ENCODE assay signal across 8 cellular contexts in the genomic region with DNA sequence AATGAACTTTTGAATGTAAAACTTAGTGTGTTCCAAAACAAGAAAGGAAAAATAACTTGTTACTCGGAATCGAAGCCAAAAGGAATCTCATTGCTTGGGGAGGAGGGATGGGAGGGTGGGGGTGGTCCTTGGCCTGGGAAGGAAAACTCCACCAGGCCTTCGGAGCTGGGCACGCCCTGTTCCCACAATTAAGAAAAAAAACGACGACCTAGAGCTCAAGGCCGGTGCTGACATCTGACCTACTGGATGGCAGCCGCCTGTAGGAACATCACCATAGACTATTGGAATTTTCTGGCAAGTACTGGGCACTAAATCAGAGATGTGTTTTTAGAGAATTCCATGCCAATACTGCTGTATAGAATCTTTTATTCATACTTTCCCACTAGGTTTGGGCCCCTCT. TPM values are rescaled to one million over a fixed set of nuclear protein-coding genes. Genes with fewer than 3 reads are reported as not detected.
DNase-seq lines count a peak whose midpoint lies in the region; ATAC-seq and TF ChIP-seq lines count a peak whose summit lies in the region.

No MANE protein-coding gene starts in this region.

- H3K4me3 ChIP-seq in SK-N-SH (ENCODE audit: low read depth in 2 of 2, low read length in 1 of 2): peak overlapping the region; percentile 71 to 80
- H3K4me3 ChIP-seq in WERI-Rb-1 (ENCODE audit: low read depth, low read length): peak overlapping the region; percentile 93
- peak overlapping the region; percentile 53 to 90 for H3K4me3 ChIP-seq in gastroesophageal sphincter
- peak overlapping the region; percentile 68 for H3K4me3 ChIP-seq in rectal smooth muscle tissue (ENCODE audit: low read length)

- H3K9me2 ChIP-seq in SK-N-SH: no peaks in the 10 kb centered on the region

- TF ChIP-seq EP300 in SK-N-SH (IDR thresholded peaks at IDR 0.05; ENCODE audit: borderline replicate concordance in 1 of 2, low read depth in 1 of 2, low read length in 1 of 2): no peak
- no peak for TF ChIP-seq EP300 in gastroesophageal sphincter (IDR thresholded peaks at IDR 0.05)

- POLR2A ChIA-PET in SK-N-SH (lab: Yijun Ruan, JAX): no interaction called here

- no peak; the same call in 2 of the 3 replicates for ATAC-seq in SK-N-SH treated with all-trans-retinoic acid at 6 μM for 48 hours
- peak; percentile 70 for ATAC-seq in gastroesophageal sphincter
- no peak for ATAC-seq in HG02970 (IDR thresholded peaks at IDR 0.05; ENCODE audit: low FRiP score, unreplicated experiment)
- ATAC-seq in GM19328 (IDR thresholded peaks at IDR 0.05; ENCODE audit: unreplicated experiment): no peak

- peaks cover 19% of the 10 kb centered on the region for H4K20me1 ChIP-seq in SK-N-SH (ENCODE audit: insufficient read depth)

- H3K27ac ChIP-seq in SK-N-SH (ENCODE audit: low read depth in 2 of 2, low read length in 1 of 2): peak overlapping the region; percentile 59 to 67; a peak in 3 of 4 replicates
- H3K27ac ChIP-seq in WERI-Rb-1: peak overlapping the region; percentile 93
- peak overlapping the region; percentile 67 to 98 (median 96) for H3K27ac ChIP-seq in gastroesophageal sphincter
- peak overlapping the region; percentile 72 for H3K27ac ChIP-seq in rectal smooth muscle tissue (ENCODE audit: low read depth, low read length)

- H3K4me1 ChIP-seq in SK-N-SH (ENCODE audit: control insufficient read depth in 1 of 2, insufficient read depth in 2 of 2, low read depth in 1 of 2, low read length in 1 of 2) (peaks cover 4 to 35% of the 10 kb centered on the region in 2 experiments; a peak in 2 of 4 replicates), gastroesophageal sphincter (peaks cover 6 to 76% (median 45%) of the 10 kb centered on the region in 3 donors), rectal smooth muscle tissue (ENCODE audit: control insufficient read depth, insufficient read depth, low read length) (peaks cover 9% of the 10 kb centered on the region)

- H3K79me2 ChIP-seq in SK-N-SH (ENCODE audit: insufficient read depth): peaks cover 55% of the 10 kb centered on the region

- peak overlapping the region; percentile 70 for H2AFZ ChIP-seq in SK-N-SH (ENCODE audit: low read depth)

- DNase-seq in SK-N-SH (peak; percentile 47), WERI-Rb-1 (no peak), NCI-H774 (lab: John Stamatoyannopoulos, UW) (no peak)

- H3K4me2 ChIP-seq in SK-N-SH: peak overlapping the region; percentile 91

- H3K9ac ChIP-seq in SK-N-SH (peak overlapping the region; percentile 74), rectal smooth muscle tissue (ENCODE audit: low read length) (peak overlapping the region; percentile 66)

- H3K27me3 ChIP-seq in SK-N-SH (ENCODE audit: insufficient read depth) (no peaks in the 10 kb centered on the region), WERI-Rb-1 (ENCODE audit: insufficient read depth, low read depth, severe bottlenecking) (no peaks in the 10 kb centered on the region), gastroesophageal sphincter (no peaks in the 10 kb centered on the region), rectal smooth muscle tissue (ENCODE audit: control insufficient read depth, insufficient read depth, low read length) (no peaks in the 10 kb centered on the region)

- H3K36me3 ChIP-seq in SK-N-SH (replicated peaks in 1 of 2; ENCODE audit: control insufficient read depth in 1 of 2, insufficient read depth in 2 of 2, low read length in 1 of 2) (peaks cover 2 to 4% of the 10 kb centered on the region in 2 experiments), WERI-Rb-1 (peaks cover 16% of the 10 kb centered on the region), gastroesophageal sphincter (peaks cover 0 to 11% of the 10 kb centered on the region in 2 donors), rectal smooth muscle tissue (ENCODE audit: control insufficient read depth, insufficient read depth, low read length) (no peaks in the 10 kb centered on the region)

- H3F3A ChIP-seq in SK-N-SH (replicated peaks; ENCODE audit: insufficient read depth): peaks cover 28% of the 10 kb centered on the region

- TF ChIP-seq CTCF in SK-N-SH (IDR thresholded peaks at IDR 0.05) (no peak), WERI-Rb-1 (IDR thresholded peaks at IDR 0.05; ENCODE audit: low read depth, low read length) (no peak), gastroesophageal sphincter (IDR thresholded peaks at IDR 0.05) (no peak)

- CTCF ChIA-PET in SK-N-SH (lab: Yijun Ruan, JAX): interaction anchor here (1.2 to 5.6 kb wide), 3 partner anchors 11 to 129 kb away, joined by 3 to 54 read pairs (median 9); no protein-coding TSS in a partner anchor

- WGBS in SK-N-SH (ENCODE audit: low lambda C conversion rate): 11% methylated on average over 8 of the region's 8 CpGs
- 0 to 4% methylated on average over 4 to 8 of the region's 8 CpGs for WGBS in gastroesophageal sphincter (ENCODE audit: low coverage in 1 of 2), 2 donors

- H3K9me3 ChIP-seq in SK-N-SH (no peaks in the 10 kb centered on the region), WERI-Rb-1 (ENCODE audit: severe bottlenecking) (no peaks in the 10 kb centered on the region), gastroesophageal sphincter (no peaks in the 10 kb centered on the region)

- no peak for TF ChIP-seq POLR2A in gastroesophageal sphincter (IDR thresholded peaks at IDR 0.05)

- no peak for TF ChIP-seq RAD21 in SK-N-SH (IDR thresholded peaks at IDR 0.05; ENCODE audit: low read length)

TF ChIP-seq in SK-N-SH, 30 proteins besides CTCF, POLR2A, EP300 and RAD21 (continues in another document):
- TF ChIP-seq EZH2phosphoT487 (IDR thresholded peaks at IDR 0.05; ENCODE audit: borderline replicate concordance, low read depth) (no peak), NRF1 (IDR thresholded peaks at IDR 0.05; ENCODE audit: low read depth, low read length) (no peak), FOXM1 (IDR thresholded peaks at IDR 0.05; ENCODE audit: low read depth) (no peak), FOSL2 (IDR thresholded peaks at IDR 0.05; ENCODE audit: borderline replicate concordance, low read depth) (no peak), RXRA (IDR thresholded peaks at IDR 0.05; ENCODE audit: borderline replicate concordance, low read depth) (no peak), GABPA (IDR thresholded peaks at IDR 0.05; ENCODE audit: low read depth) (no peak), TEAD4 (IDR thresholded peaks at IDR 0.05; ENCODE audit: borderline replicate concordance, insufficient read depth) (no peak), POLR2AphosphoS5 (IDR thresholded peaks at IDR 0.05; ENCODE audit: low read depth, low read length) (no peak), MXI1 (IDR thresholded peaks at IDR 0.05; ENCODE audit: low read depth, low read length) (no peak), TCF12 (IDR thresholded peaks at IDR 0.05) (no peak)
- TF ChIP-seq, protein P1, sequence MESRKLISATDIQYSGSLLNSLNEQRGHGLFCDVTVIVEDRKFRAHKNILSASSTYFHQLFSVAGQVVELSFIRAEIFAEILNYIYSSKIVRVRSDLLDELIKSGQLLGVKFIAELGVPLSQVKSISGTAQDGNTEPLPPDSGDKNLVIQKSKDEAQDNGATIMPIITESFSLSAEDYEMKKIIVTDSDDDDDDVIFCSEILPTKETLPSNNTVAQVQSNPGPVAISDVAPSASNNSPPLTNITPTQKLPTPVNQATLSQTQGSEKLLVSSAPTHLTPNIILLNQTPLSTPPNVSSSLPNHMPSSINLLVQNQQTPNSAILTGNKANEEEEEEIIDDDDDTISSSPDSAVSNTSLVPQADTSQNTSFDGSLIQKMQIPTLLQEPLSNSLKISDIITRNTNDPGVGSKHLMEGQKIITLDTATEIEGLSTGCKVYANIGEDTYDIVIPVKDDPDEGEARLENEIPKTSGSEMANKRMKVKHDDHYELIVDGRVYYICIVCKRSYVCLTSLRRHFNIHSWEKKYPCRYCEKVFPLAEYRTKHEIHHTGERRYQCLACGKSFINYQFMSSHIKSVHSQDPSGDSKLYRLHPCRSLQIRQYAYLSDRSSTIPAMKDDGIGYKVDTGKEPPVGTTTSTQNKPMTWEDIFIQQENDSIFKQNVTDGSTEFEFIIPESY (IDR thresholded peaks at IDR 0.05; ENCODE audit: borderline replicate concordance, low read depth): no peak

TF ChIP-seq in SK-N-SH treated with all-trans-retinoic acid at 6 μM for 48 hours, 23 proteins besides CTCF, POLR2A, EP300 and RAD21:
- no peak for TF ChIP-seq ZFP30 (CRISPR knock-in tag; IDR thresholded peaks at IDR 0.05)

RNA-seq across cellular contexts. Expression of a gene that starts 0.8 kb away (rescaled TPM):
- 66.2 and 70.4 TPM in 2 replicates for polyA plus RNA-seq in SK-N-SH (2012; rRNA removed)
- 31.7 and 41.3 TPM in 2 replicates for polyA plus RNA-seq in SK-N-SH (2012; cell fraction: cytosol; rRNA removed)
- polyA plus RNA-seq in SK-N-SH (2012; cell fraction: nucleus; rRNA removed): 171 and 178 TPM in 2 replicates
- 10 to 100 TPM; 69.8 to 82.5 (median 73.8) TPM for total RNA-seq in gastroesophageal sphincter

RNA-seq across cellular contexts. Expression of a gene that starts 53.4 kb away (rescaled TPM):
- polyA plus RNA-seq in SK-N-SH (2012; rRNA removed): 22.0 and 24.0 TPM in 2 replicates
- 9.6 and 10.1 TPM in 2 replicates for polyA plus RNA-seq in SK-N-SH (2012; cell fraction: cytosol; rRNA removed)
- polyA plus RNA-seq in SK-N-SH (2012; cell fraction: nucleus; rRNA removed): 159 and 185 TPM in 2 replicates
- total RNA-seq in gastroesophageal sphincter: 10 to 100 TPM; 10.8 to 53.4 (median 23.8) TPM
